9 cellular contexts compared by ENCODE assay signal in genomic region chr2:127389778-127390435, GRCh38. TPM values are rescaled to one million over a fixed set of nuclear protein-coding genes. Genes with fewer than 3 reads are reported as not detected.
DNase-seq lines count a peak whose midpoint lies in the region; ATAC-seq, FAIRE-seq and TF ChIP-seq lines count a peak whose summit lies in the region.
"Had no signal": no experiment of that assay in that cellular context is flagged by ENCODE, and none has a peak within 500 bp of the region (broad histone marks: within the 10 kb centered on the region; RNA-seq: fewer than 3 reads in every experiment).

No MANE protein-coding gene starts in this region.

- TF ChIP-seq EP300 in H1 (IDR thresholded peaks at IDR 0.05; ENCODE audit: borderline replicate concordance in 1 of 2, low read depth in 2 of 2, low read length in 2 of 2): no peak

- no peak overlapping the region for H3K18ac ChIP-seq in H1 (ENCODE audit: extremely low read depth, low read length)

- no peaks in the 10 kb centered on the region for H3K9me3 ChIP-seq in CD4-positive, alpha-beta T cell (ENCODE audit: control insufficient read depth, low read length)
- 0 out of 4 replicates have a peak, but pooled peaks cover 0 to 3% of the 10 kb centered on the region in 2 experiments for H3K9me3 ChIP-seq in H1 (ENCODE audit: insufficient read depth in 2 of 2, low read depth in 1 of 2, low read length in 1 of 2)
- H3K9me3 ChIP-seq: testis had no signal

- H3K9me3 Mint-ChIP-seq in CD4-positive, alpha-beta T cell: no peaks in the 10 kb centered on the region

- no peaks in the 10 kb centered on the region for H3K27me3 ChIP-seq in CD4-positive, alpha-beta T cell (ENCODE audit: control insufficient read depth, insufficient read depth, low read length)
- H3K27me3 ChIP-seq in H1 (replicated peaks in 1 of 4; ENCODE audit: control insufficient read depth in 3 of 4, extremely low read depth in 1 of 4, insufficient read depth in 3 of 4, low read length in 3 of 4): no peaks in the 10 kb centered on the region; a peak in 1 of 7 replicates
- H3K27me3 ChIP-seq: testis had no signal

- CTCF ChIA-PET in CD4-positive, alpha-beta T cell (lab: Charles Lee): interaction anchor here (0.8 to 4.4 kb wide), 2 partner anchors 9 to 26 kb away, joined by 3 to 29 read pairs; no protein-coding TSS in a partner anchor
- CTCF ChIA-PET in H1 (lab: Charles Lee; ENCODE audit: partially characterized antibody): interaction anchor here (0.9 to 1.9 kb wide), 6 partner anchors 11 to 64 kb away, joined by 3 to 7 read pairs (median 4); no protein-coding TSS in a partner anchor

- H3K27ac Mint-ChIP-seq in CD4-positive, alpha-beta T cell: peak overlapping the region; percentile 100

- no peaks in the 10 kb centered on the region for H3K36me3 ChIP-seq in H1 (ENCODE audit: control insufficient read depth in 2 of 4, insufficient read depth in 4 of 4, low read length in 3 of 4)

- intact Hi-C loops in CD4-positive, alpha-beta T cell (cut with DNase I, micrococcal nuclease): loop anchor here in 1 of 2 experiments (2.0 to 10.0 kb wide), 8 partner anchors 17 to 637 kb away; partner anchors contain the start of genes AMMECR1L, ERCC3, SAP130 and SFT2D3

- peak overlapping the region; percentile 96 for H3K27ac ChIP-seq in CD4-positive, alpha-beta T cell (ENCODE audit: low read depth, low read length)
- H3K27ac ChIP-seq in H1 (ENCODE audit: low read depth, low read length): no peak overlapping the region
- H3K27ac ChIP-seq: testis had no signal

- no peak overlapping the region for H3K4me2 ChIP-seq in H1 (ENCODE audit: insufficient read depth in 1 of 2, low read depth in 2 of 2, low read length in 2 of 2)

- peaks cover 5% of the 10 kb centered on the region for H3K23me2 ChIP-seq in H1 (ENCODE audit: low read depth, low read length)

- no peak for TF ChIP-seq POLR2A in H1 (IDR thresholded peaks at IDR 0.05; ENCODE audit: control extremely low read depth in 1 of 2, low read depth in 2 of 2, low read length in 2 of 2)

- H2BK15ac ChIP-seq in H1 (ENCODE audit: low read length): no peak overlapping the region

- no peak for TF ChIP-seq CTCF in CD4-positive, alpha-beta T cell (IDR thresholded peaks at IDR 0.05)
- no peak for TF ChIP-seq CTCF in H1 (IDR thresholded peaks at IDR 0.05; ENCODE audit: control extremely low read depth in 1 of 3, insufficient read depth in 1 of 3, low read depth in 1 of 3, low read length in 3 of 3)

- H3K14ac ChIP-seq in H1 (ENCODE audit: insufficient read length): no peak overlapping the region

- no peak for FAIRE-seq in H1 (lab: Jason Lieb, UNC)

- no peak overlapping the region for H2BK120ac ChIP-seq in H1 (replicated peaks; ENCODE audit: low read depth, low read length)

- H3K4ac ChIP-seq in H1 (replicated peaks; ENCODE audit: insufficient read length, low read depth, low read length): no peak overlapping the region

- H3K79me1 ChIP-seq in H1 (ENCODE audit: low read depth, low read length): peaks cover 2% of the 10 kb centered on the region; the same call in 1 of the 2 replicates

- H3K36me3 Mint-ChIP-seq in CD4-positive, alpha-beta T cell (ENCODE audit: low read depth): peaks cover 29% of the 10 kb centered on the region

- H2AK5ac ChIP-seq in H1 (ENCODE audit: low read depth, low read length): no peak overlapping the region

- no peak for TF ChIP-seq RAD21 in H1 (IDR thresholded peaks at IDR 0.05 in 1 of 2, conservative IDR thresholded peaks at IDR 0.05 in 1 of 2; ENCODE audit: low read depth in 2 of 2, low read length in 2 of 2)

- no peak overlapping the region for H2AFZ ChIP-seq in H1 (ENCODE audit: low read length)

- no peak overlapping the region for H2BK12ac ChIP-seq in H1 (ENCODE audit: low read depth, low read length)

- H4K91ac ChIP-seq in H1 (replicated peaks; ENCODE audit: insufficient read length, low read length): no peak overlapping the region

- peaks cover 0 to 8% (median 3%) of the 10 kb centered on the region in 4 experiments; a peak in 3 of 7 replicates for H3K4me1 ChIP-seq in H1 (replicated peaks in 1 of 4; ENCODE audit: control insufficient read depth in 3 of 4, insufficient read depth in 4 of 4, low read length in 3 of 4)

- no peak overlapping the region for H2BK5ac ChIP-seq in H1 (ENCODE audit: low read depth, low read length)

- peak in 2 of 10 experiments; percentile 19 to 38 for DNase-seq in CD4-positive, alpha-beta T cell
- DNase-seq in SKM-1 (lab: John Stamatoyannopoulos, UW; ENCODE audit: unreplicated experiment) (peak; percentile 62), H1 (ENCODE audit: low read depth in 1 of 2, low spot score in 2 of 2) (no peak), foreskin melanocyte (no peak), NCI-H1048 (lab: John Stamatoyannopoulos, UW) (no peak)
- DNase-seq: testis had no signal

- H3K23ac ChIP-seq in H1 (ENCODE audit: insufficient read length): no peak overlapping the region

- no peak overlapping the region for H3K56ac ChIP-seq in H1 (replicated peaks; ENCODE audit: insufficient read length, low read depth, low read length)

- H3K79me2 ChIP-seq in H1 (ENCODE audit: control insufficient read depth in 1 of 2, insufficient read depth in 2 of 2, low read length in 2 of 2): peaks cover 0 to 21% of the 10 kb centered on the region in 2 experiments; a peak in 2 of 4 replicates

- peaks cover 0 to 4% of the 10 kb centered on the region in 2 experiments for H4K20me1 ChIP-seq in H1 (replicated peaks in 1 of 2; ENCODE audit: control insufficient read depth in 1 of 2, insufficient read depth in 2 of 2, low read length in 2 of 2)

- no peaks in the 10 kb centered on the region for H3K27me3 Mint-ChIP-seq in CD4-positive, alpha-beta T cell

- ATAC-seq in CD4-positive, alpha-beta T cell (ENCODE audit: poor library complexity): peak; percentile 21
- ATAC-seq in HG03095 (IDR thresholded peaks at IDR 0.05; ENCODE audit: unreplicated experiment) (peak; percentile 27), GM19035 (IDR thresholded peaks at IDR 0.05; ENCODE audit: unreplicated experiment) (no peak), GM18873 (IDR thresholded peaks at IDR 0.05; ENCODE audit: low FRiP score, unreplicated experiment) (no peak)

- no peak overlapping the region for H3K9ac ChIP-seq in H1 (replicated peaks in 1 of 4; ENCODE audit: extremely low read depth in 1 of 4, low read depth in 3 of 4, low read length in 3 of 4)

- H3K4me3 ChIP-seq in H1 (ENCODE audit: extremely low read depth in 1 of 4, insufficient read depth in 2 of 4, low read depth in 3 of 4, low read length in 4 of 4): no peak overlapping the region
- H3K4me3 ChIP-seq: testis had no signal

- H3K4me3 Mint-ChIP-seq in CD4-positive, alpha-beta T cell: peak overlapping the region; percentile 89

- 75% methylated on average over 5 of the region's 5 CpGs; no CpG with 5 or more reads in 1 of the 2 experiments for WGBS in H1 (ENCODE audit: extremely low coverage in 1 of 2, insufficient coverage in 1 of 2, insufficient read length in 1 of 2, insufficient replicate concordance in 2 of 2, low coverage in 1 of 2, low lambda C conversion rate in 2 of 2, missing lambda C conversion rate in 1 of 2), 2 experiments

- H3K4me1 Mint-ChIP-seq in CD4-positive, alpha-beta T cell (ENCODE audit: low read depth): peaks cover 53% of the 10 kb centered on the region

- no peak overlapping the region for H4K8ac ChIP-seq in H1 (ENCODE audit: extremely low read depth, insufficient read depth, low read length)

- H4K5ac ChIP-seq in H1 (ENCODE audit: insufficient read length, low read depth, low read length): no peak overlapping the region

- H2BK20ac ChIP-seq in H1 (ENCODE audit: low read length): no peak overlapping the region

- POLR2A ChIA-PET in CD4-positive, alpha-beta T cell (lab: Charles Lee): interaction anchor here (0.6 to 2.3 kb wide), 5 partner anchors 10 to 96 kb away, joined by 3 to 20 read pairs (median 6); partner anchors contain the start of gene ERCC3
- POLR2A ChIA-PET in H1 (lab: Charles Lee; ENCODE audit: partially characterized antibody): interaction anchor here (1.5 to 2.1 kb wide), 3 partner anchors 9 to 12 kb away, joined by 3 to 12 read pairs (median 5); no protein-coding TSS in a partner anchor

TF ChIP-seq in H1, 55 proteins besides CTCF, POLR2A, EP300 and RAD21:
- TF ChIP-seq USF2 (IDR thresholded peaks at IDR 0.05; ENCODE audit: low read length) (0 out of 2 replicates have a peak, but pooled peaks have one; percentile 37), ZNF274 (IDR thresholded peaks at IDR 0.05; ENCODE audit: borderline replicate concordance, extremely low read depth, low read length) (no peak)

RNA-seq across cellular contexts. Expression of gene MAP3K2, which starts 2.1 kb away (rescaled TPM):
- total RNA-seq in CD4-positive, alpha-beta T cell: 100 to 1,000 TPM; 103 to 105 TPM
- 23.2 and 24.2 TPM in 2 replicates for total RNA-seq in H1 (2021; fragmentation: NEBNext Ultra II Directional; extraction: Animal tissue kit (Norgen Biotek cat#: 25700))
- polyA plus RNA-seq in H1 (2011; rRNA removed): 2.0 and 2.3 TPM in 2 replicates
- polyA plus RNA-seq in H1 (2011; cell fraction: cytosol; rRNA removed): 2.8 TPM
- polyA plus RNA-seq in H1 (2011; cell fraction: nucleus; rRNA removed): 7.5 TPM
- polyA plus RNA-seq in H1 (2012, experiment 1 of 2): 3.8 to 5.9 TPM (median 5.7 TPM) in 4 replicates
- 0.22 TPM for polyA plus RNA-seq in H1 (2012, experiment 2 of 2)
- 8.0 TPM for polyA plus RNA-seq in H1 (2013, experiment 1 of 2)
- 7.1 TPM for polyA plus RNA-seq in H1 (2013, experiment 2 of 2)
- 16.6 and 27.5 TPM in 2 replicates for polyA minus RNA-seq in H1 (2011; rRNA and poly(A)+ RNA removed)
- polyA minus RNA-seq in H1 (2011; cell fraction: cytosol; rRNA and poly(A)+ RNA removed): 21.1 TPM
- polyA minus RNA-seq in H1 (2011; cell fraction: nucleus; rRNA and poly(A)+ RNA removed): 31.6 TPM

RNA-seq across cellular contexts. Expression of gene PROC, which starts 28.3 kb away (rescaled TPM):
- total RNA-seq in CD4-positive, alpha-beta T cell: under 1 TPM in 1 of 2 experiments, not detected in 1; 0.28 TPM
- 1.5 and 1.7 TPM in 2 replicates for total RNA-seq in H1 (2021; fragmentation: NEBNext Ultra II Directional; extraction: Animal tissue kit (Norgen Biotek cat#: 25700))
- polyA plus RNA-seq in H1 (2011; rRNA removed): 1.6 and 2.2 TPM in 2 replicates
- polyA plus RNA-seq in H1 (2011; cell fraction: cytosol; rRNA removed): 1.5 TPM
- 2.2 TPM for polyA plus RNA-seq in H1 (2011; cell fraction: nucleus; rRNA removed)
- 1.3 to 2.7 TPM (median 2.3 TPM) in 4 replicates for polyA plus RNA-seq in H1 (2012, experiment 1 of 2)
- 1.5 TPM for polyA plus RNA-seq in H1 (2012, experiment 2 of 2)
- 1.7 TPM for polyA plus RNA-seq in H1 (2013, experiment 1 of 2)
- 1.4 TPM for polyA plus RNA-seq in H1 (2013, experiment 2 of 2)
- 0.19 and 0.24 TPM in 2 replicates for polyA minus RNA-seq in H1 (2011; rRNA and poly(A)+ RNA removed)
- polyA minus RNA-seq in H1 (2011; cell fraction: cytosol; rRNA and poly(A)+ RNA removed): not detected
- not detected for polyA minus RNA-seq in H1 (2011; cell fraction: nucleus; rRNA and poly(A)+ RNA removed)

Comparison
In these comparisons a context has a peak if more than half of its experiments do, and no peak if none do; other contexts are left out.
1. ATAC-seq: peak in CD4-positive, alpha-beta T cell (single experiment) and HG03095 (single experiment); none in GM19035 (single experiment) and GM18873 (single experiment).